ENCODE assay signal across 6 cellular contexts in genomic region chr7:100171087-100171681, GRCh38. TPM values are rescaled to one million over a fixed set of nuclear protein-coding genes. Genes with fewer than 3 reads are reported as not detected.
A peak's percentile ranks its signal among the peaks of the same experiment; 100 is the strongest.
DNase-seq lines count a peak whose midpoint lies in the region; ATAC-seq and TF ChIP-seq lines count a peak whose summit lies in the region.

No MANE protein-coding gene starts in this region.

- no peak for TF ChIP-seq CTCF in AG10803 (conservative IDR thresholded peaks at IDR 0.05; ENCODE audit: low read length)

- H3K4me3 Mint-ChIP-seq in T-helper 2 cell treated with Interferon-gamma antibody and Interleukin-4, amounts not matched to agents 5 μg/mL and 100 μg/mL, for 36 hours: peak overlapping the region; percentile 70
- H3K4me3 Mint-ChIP-seq in immature natural killer cell: peak overlapping the region; percentile 65 to 81 (median 73)

- no peaks in the 10 kb centered on the region for H3K9me3 Mint-ChIP-seq in T-helper 2 cell treated with Interferon-gamma antibody and Interleukin-4, amounts not matched to agents 5 μg/mL and 100 μg/mL, for 36 hours
- peaks cover 0 to 2% (median 0%) of the 10 kb centered on the region in 6 donors for H3K9me3 Mint-ChIP-seq in immature natural killer cell

- H3K4me3 ChIP-seq in AG10803 (ENCODE audit: low read length): peak overlapping the region; percentile 17

- no peak for DNase-seq in AG10803 (ENCODE audit: low read depth)
- no peak for DNase-seq in T-helper 2 cell treated with Interferon-gamma antibody and Interleukin-4, amounts not matched to agents 5 μg/mL and 100 μg/mL, for 36 hours (ENCODE audit: low spot score)
- peak; percentile 38 to 40 (median 39) for DNase-seq in immature natural killer cell
- no peak for DNase-seq in KG1 (lab: John Stamatoyannopoulos, UW)
- DNase-seq in AML-193 (lab: John Stamatoyannopoulos, UW): no peak

- peaks cover 8% of the 10 kb centered on the region for H3K36me3 Mint-ChIP-seq in T-helper 2 cell treated with Interferon-gamma antibody and Interleukin-4, amounts not matched to agents 5 μg/mL and 100 μg/mL, for 36 hours (ENCODE audit: low read depth)
- no peaks in the 10 kb centered on the region for H3K36me3 Mint-ChIP-seq in immature natural killer cell

- peaks cover 11% of the 10 kb centered on the region for H3K27me3 Mint-ChIP-seq in T-helper 2 cell treated with Interferon-gamma antibody and Interleukin-4, amounts not matched to agents 5 μg/mL and 100 μg/mL, for 36 hours (ENCODE audit: low read depth)
- peaks cover 22 to 39% (median 29%) of the 10 kb centered on the region in 3 donors for H3K27me3 Mint-ChIP-seq in immature natural killer cell (ENCODE audit: low read depth in 3 of 3)

- H3K27ac Mint-ChIP-seq in T-helper 2 cell treated with Interferon-gamma antibody and Interleukin-4, amounts not matched to agents 5 μg/mL and 100 μg/mL, for 36 hours: no peak overlapping the region
- H3K27ac Mint-ChIP-seq in immature natural killer cell: no peak overlapping the region

- ATAC-seq in HG02798 (IDR thresholded peaks at IDR 0.05; ENCODE audit: poor library complexity, unreplicated experiment): no peak

- peaks cover 45% of the 10 kb centered on the region for H3K4me1 Mint-ChIP-seq in T-helper 2 cell treated with Interferon-gamma antibody and Interleukin-4, amounts not matched to agents 5 μg/mL and 100 μg/mL, for 36 hours (ENCODE audit: low read depth)
- H3K4me1 Mint-ChIP-seq in immature natural killer cell: peaks cover 26 to 31% of the 10 kb centered on the region in 2 donors

RNA-seq across cellular contexts. Expression of gene GAL3ST4, which starts 2.8 kb away (rescaled TPM):
- polyA plus RNA-seq in immature natural killer cell: under 1 TPM in 1 of 3 donors, not detected in 2; 0.08 TPM

RNA-seq across cellular contexts. Expression of gene GPC2, which starts 6.0 kb away (rescaled TPM):
- polyA plus RNA-seq in immature natural killer cell: not detected

RNA-seq across cellular contexts. Expression of gene STAG3, which starts 6.5 kb away (rescaled TPM):
- polyA plus RNA-seq in immature natural killer cell: 1 to 10 TPM in 1 of 3 donors, under 1 TPM in 2; 0.50 to 2.8 (median 0.72) TPM

RNA-seq across cellular contexts. Expression of gene TRAPPC14, which starts 12.7 kb away (rescaled TPM):
- 1 to 10 TPM in 2 of 3 donors, under 1 TPM in 1; 0.71 to 2.9 (median 1.8) TPM for polyA plus RNA-seq in immature natural killer cell

RNA-seq across cellular contexts. Expression of gene LAMTOR4, which starts 22.5 kb away (rescaled TPM):
- 100 to 1,000 TPM; 408 to 587 (median 569) TPM for polyA plus RNA-seq in immature natural killer cell

Comparison
In these comparisons a context has a peak if more than half of its experiments do, and no peak if none do; other contexts are left out.
1. DNase-seq: peak in immature natural killer cell (3 of 3); none in AG10803 (single experiment), T-helper 2 cell treated with Interferon-gamma antibody and Interleukin-4, amounts not matched to agents 5 μg/mL and 100 μg/mL, for 36 hours (single experiment), KG1 (single experiment) and AML-193 (0 of 2).